ENCODE assay signal across 8 cellular contexts in genomic region chr4:147732516-147733193, GRCh38.
DNase-seq lines count a peak whose midpoint lies in the region; ATAC-seq and TF ChIP-seq lines count a peak whose summit lies in the region.

No MANE protein-coding gene starts in this region.

- H3K9me3 Mint-ChIP-seq in memory B cell, result no peaks in the 10 kb centered on the region

- CTCF ChIA-PET in RWPE1 (lab: Yijun Ruan, JAX), result interaction anchor here (0.9 to 2.1 kb wide), 3 partner anchors 23 to 134 kb away, joined by 4 to 15 read pairs (median 4); partner anchors contain the start of gene PRMT9

- intact Hi-C loops in tibial artery (cut with DNase I; ENCODE audit: low total_unique reads), result loop anchor here (5.0 to 10.0 kb wide), 2 partner anchors 92 to 130 kb away; no protein-coding TSS in a partner anchor

- H3K4me1 Mint-ChIP-seq in memory B cell, result peaks cover 11% of the 10 kb centered on the region

- TF ChIP-seq CTCF in RWPE1 (conservative IDR thresholded peaks at IDR 0.05; ENCODE audit: low read depth) (no peak), tibial artery (IDR thresholded peaks at IDR 0.05) (no peak)

- peak; percentile 18 to 38 for DNase-seq in stimulated activated CD4-positive, alpha-beta T cell treated with anti-CD3 and anti-CD28 coated beads, Interleukin-2, amount 100 ng/mL, for 24 hours
- no peak for DNase-seq in stimulated activated CD4-positive, alpha-beta T cell treated with anti-CD3 and anti-CD28 coated beads, Interleukin-1b, Interleukin-23, amount 100 ng/mL, for 48 hours
- DNase-seq in RWPE1 (ENCODE audit: low spot score) (peak; percentile 36), ecto neural progenitor cell (ENCODE audit: low spot score) (peak; percentile 72), memory B cell (ENCODE audit: low spot score in 2 of 2) (no peak), tibial artery (peak in 1 of 2 donors; percentile 68), NCI-H1436 treated with DMSO at 0.1 percent for 48 hours (lab: John Stamatoyannopoulos, UW) (no peak)

- no peaks in the 10 kb centered on the region for H3K27me3 ChIP-seq in tibial artery

- H3K4me1 ChIP-seq in tibial artery, result peaks cover 0 to 41% (median 21%) of the 10 kb centered on the region in 4 donors

- no peaks in the 10 kb centered on the region for H3K9me3 ChIP-seq in tibial artery

- POLR2A ChIA-PET in RWPE1 (lab: Yijun Ruan, JAX; ENCODE audit: low non-redundant PET), result interaction anchor here (1.0 to 1.1 kb wide), 2 partner anchors 49 to 56 kb away, joined by 3 to 14 read pairs; partner anchors contain the start of gene PRMT9

- H3K36me3 Mint-ChIP-seq in memory B cell, result no peaks in the 10 kb centered on the region

- H3K27ac Mint-ChIP-seq in memory B cell, result no peak overlapping the region

- H3K27me3 Mint-ChIP-seq in memory B cell, result peaks cover 25% of the 10 kb centered on the region

- peak; percentile 26 for ATAC-seq in HG02973 (IDR thresholded peaks at IDR 0.05; ENCODE audit: unreplicated experiment)
- ATAC-seq in memory B cell (ENCODE audit: low read depth), result peak; percentile 17

- H3K27ac ChIP-seq in RWPE1 (peak overlapping the region; percentile 94), tibial artery (peak overlapping the region; percentile 89 to 96)

- H3K4me3 Mint-ChIP-seq in memory B cell, result peak overlapping the region; percentile 79

- peak overlapping the region; percentile 82 to 91 for H3K4me3 ChIP-seq in tibial artery

- no peaks in the 10 kb centered on the region for H3K36me3 ChIP-seq in tibial artery

Comparison
In these comparisons a context has a peak if more than half of its experiments do, and no peak if none do; other contexts are left out.
1. DNase-seq: peak in stimulated activated CD4-positive, alpha-beta T cell treated with anti-CD3 and anti-CD28 coated beads, Interleukin-2, amount 100 ng/mL, for 24 hours (2 of 2), RWPE1 (single experiment) and ecto neural progenitor cell (single experiment); none in stimulated activated CD4-positive, alpha-beta T cell treated with anti-CD3 and anti-CD28 coated beads, Interleukin-1b, Interleukin-23, amount 100 ng/mL, for 48 hours (single experiment), memory B cell (0 of 2) and NCI-H1436 treated with DMSO at 0.1 percent for 48 hours (single experiment).